In genomic region chr10:114470956-114471905, GRCh38 we compare ENCODE assay signal across 8 cellular contexts.
DNase-seq lines count a peak whose midpoint lies in the region; ATAC-seq, FAIRE-seq and TF ChIP-seq lines count a peak whose summit lies in the region.

No MANE protein-coding gene starts in this region.

- ATAC-seq in GM21528 (IDR thresholded peaks at IDR 0.05; ENCODE audit: low FRiP score, unreplicated experiment): peak; percentile 89

- no peak overlapping the region for H3K4me3 Mint-ChIP-seq in activated T-helper 2 cell treated with anti-CD3 and anti-CD28 coated beads, Interferon-gamma antibody, Interleukin-2, Interleukin-4, amounts not matched to agents 10 μg/mL and 5 μg/mL and 100 μg/mL, durations not matched to agents 14 hours and 24 hours and 36 hours (ENCODE audit: low read depth)

- no peak overlapping the region for H3K4me2 ChIP-seq in osteoblast (ENCODE audit: insufficient read depth, low read length)

- H3K79me2 ChIP-seq in osteoblast (ENCODE audit: insufficient read depth, low read length): no peaks in the 10 kb centered on the region

- no peak overlapping the region for H3K4me3 ChIP-seq in osteoblast (ENCODE audit: insufficient read depth, low read length)
- no peak overlapping the region for H3K4me3 ChIP-seq in tibial artery

- H3K36me3 Mint-ChIP-seq in activated T-helper 2 cell treated with anti-CD3 and anti-CD28 coated beads, Interferon-gamma antibody, Interleukin-2, Interleukin-4, amounts not matched to agents 10 μg/mL and 5 μg/mL and 100 μg/mL, durations not matched to agents 14 hours and 24 hours and 36 hours (ENCODE audit: low read depth): peaks cover 30% of the 10 kb centered on the region

- H3K27ac Mint-ChIP-seq in activated T-helper 2 cell treated with anti-CD3 and anti-CD28 coated beads, Interferon-gamma antibody, Interleukin-2, Interleukin-4, amounts not matched to agents 10 μg/mL and 5 μg/mL and 100 μg/mL, durations not matched to agents 14 hours and 24 hours and 36 hours: no peak overlapping the region

- H3K27me3 ChIP-seq in osteoblast (ENCODE audit: insufficient read depth, low read length) (no peaks in the 10 kb centered on the region), tibial artery (no peaks in the 10 kb centered on the region)

- intact Hi-C loops in activated T-helper 2 cell treated with anti-CD3 and anti-CD28 coated beads, Interferon-gamma antibody, Interleukin-2, Interleukin-4, amounts not matched to agents 10 μg/mL and 5 μg/mL and 100 μg/mL, durations not matched to agents 14 hours and 24 hours and 36 hours (cut with micrococcal nuclease): loop anchor here (1.0 to 5.0 kb wide), 3 partner anchors 77 to 316 kb away; no protein-coding TSS in a partner anchor
- intact Hi-C loops in tibial artery (cut with DNase I; ENCODE audit: low total_unique reads): loop anchor here (10.0 kb wide), 1 partner anchor 314 kb away; no protein-coding TSS in a partner anchor

- peaks cover 15% of the 10 kb centered on the region for H3K4me1 Mint-ChIP-seq in activated T-helper 2 cell treated with anti-CD3 and anti-CD28 coated beads, Interferon-gamma antibody, Interleukin-2, Interleukin-4, amounts not matched to agents 10 μg/mL and 5 μg/mL and 100 μg/mL, durations not matched to agents 14 hours and 24 hours and 36 hours (ENCODE audit: low read depth)

- H3K9me3 ChIP-seq in osteoblast (ENCODE audit: low read depth, low read length): no peaks in the 10 kb centered on the region
- H3K9me3 ChIP-seq in tibial artery: no peaks in the 10 kb centered on the region

- H4K20me1 ChIP-seq in osteoblast (ENCODE audit: insufficient read depth, low read length): no peaks in the 10 kb centered on the region

- FAIRE-seq in RCC 7860 (lab: Jason Lieb, UNC): peak; percentile 87

- H3K36me3 ChIP-seq in osteoblast (ENCODE audit: insufficient read depth, low read length): no peaks in the 10 kb centered on the region
- H3K36me3 ChIP-seq in tibial artery: peaks cover 0 to 8% (median 0%) of the 10 kb centered on the region in 3 donors

- H2AFZ ChIP-seq in osteoblast (ENCODE audit: low read length): no peak overlapping the region

- no peaks in the 10 kb centered on the region for H3K27me3 Mint-ChIP-seq in activated T-helper 2 cell treated with anti-CD3 and anti-CD28 coated beads, Interferon-gamma antibody, Interleukin-2, Interleukin-4, amounts not matched to agents 10 μg/mL and 5 μg/mL and 100 μg/mL, durations not matched to agents 14 hours and 24 hours and 36 hours (ENCODE audit: low read depth)

- peak; percentile 91 for TF ChIP-seq CTCF in osteoblast (IDR thresholded peaks at IDR 0.05; ENCODE audit: extremely low read depth, low read depth, low read length)
- TF ChIP-seq CTCF in tibial artery (IDR thresholded peaks at IDR 0.05): peak; percentile 72 to 78

- H3K4me1 ChIP-seq in osteoblast (ENCODE audit: insufficient read depth, low read length) (no peaks in the 10 kb centered on the region), tibial artery (no peaks in the 10 kb centered on the region)

- DNase-seq in EH (ENCODE audit: low read depth) (peak; percentile 72), HuH-7 (ENCODE audit: low spot score) (peak; percentile 71), RCC 7860 (ENCODE audit: low spot score) (peak; percentile 54), fibroblast of the conjunctiva (ENCODE audit: low read depth) (peak; percentile 65), osteoblast (ENCODE audit: insufficient read length, low spot score, missing footprints) (peak; percentile 83), tibial artery (no peak)
- peak; percentile 48 for DNase-seq in activated T-helper 2 cell treated with anti-CD3 and anti-CD28 coated beads, Interferon-gamma antibody, Interleukin-2, Interleukin-4, amounts not matched to agents 10 μg/mL and 5 μg/mL and 100 μg/mL, durations not matched to agents 14 hours and 24 hours and 36 hours (ENCODE audit: low spot score)

- H3K9me3 Mint-ChIP-seq in activated T-helper 2 cell treated with anti-CD3 and anti-CD28 coated beads, Interferon-gamma antibody, Interleukin-2, Interleukin-4, amounts not matched to agents 10 μg/mL and 5 μg/mL and 100 μg/mL, durations not matched to agents 14 hours and 24 hours and 36 hours: no peaks in the 10 kb centered on the region

- H3K27ac ChIP-seq in osteoblast (ENCODE audit: low read depth, low read length): no peak overlapping the region
- no peak overlapping the region for H3K27ac ChIP-seq in tibial artery

Comparison
In these comparisons a context has a peak if more than half of its experiments do, and no peak if none do; other contexts are left out.
1. DNase-seq: peak in EH (single experiment), HuH-7 (single experiment), RCC 7860 (single experiment), activated T-helper 2 cell treated with anti-CD3 and anti-CD28 coated beads, Interferon-gamma antibody, Interleukin-2, Interleukin-4, amounts not matched to agents 10 μg/mL and 5 μg/mL and 100 μg/mL, durations not matched to agents 14 hours and 24 hours and 36 hours (single experiment), fibroblast of the conjunctiva (single experiment) and osteoblast (single experiment); none in tibial artery (0 of 2).